In genomic region chr1:24393892-24394291, GRCh38 we compare ENCODE assay signal across 11 cellular contexts. TPM values are rescaled to one million over a fixed set of nuclear protein-coding genes. Genes with fewer than 3 reads are reported as not detected.
DNase-seq lines count a peak whose midpoint lies in the region; ATAC-seq and TF ChIP-seq lines count a peak whose summit lies in the region.
"Had no signal": no experiment of that assay in that cellular context is flagged by ENCODE, and none has a peak within 500 bp of the region (broad histone marks: within the 10 kb centered on the region; RNA-seq: fewer than 3 reads in every experiment).

No MANE protein-coding gene starts in this region.

- H3K27me3 Mint-ChIP-seq in nephron progenitor cell (ENCODE audit: low read depth, poor library complexity), result no peaks in the 10 kb centered on the region
- H3K27me3 Mint-ChIP-seq: effector memory CD8-positive, alpha-beta T cell had no signal

- H3K4me3 Mint-ChIP-seq in nephron progenitor cell, result no peak overlapping the region
- H3K4me3 Mint-ChIP-seq: effector memory CD8-positive, alpha-beta T cell had no signal

- ATAC-seq in GM18909 (IDR thresholded peaks at IDR 0.05; ENCODE audit: poor library complexity, unreplicated experiment), result no peak
- ATAC-seq: effector memory CD8-positive, alpha-beta T cell had no signal

- no peak overlapping the region for H3K27ac Mint-ChIP-seq in nephron progenitor cell

- H3K27me3 ChIP-seq in esophagus muscularis mucosa (no peaks in the 10 kb centered on the region), stomach (no peaks in the 10 kb centered on the region)

- POLR2A ChIA-PET in RWPE1 (lab: Yijun Ruan, JAX; ENCODE audit: low non-redundant PET), result interaction anchor here (0.6 to 0.9 kb wide), 2 partner anchors 22 to 107 kb away, joined by 3 read pairs; partner anchors contain the start of gene NIPAL3

- TF ChIP-seq CTCF in RWPE1 (conservative IDR thresholded peaks at IDR 0.05; ENCODE audit: low read depth) (no peak), esophagus muscularis mucosa (IDR thresholded peaks at IDR 0.05) (no peak), stomach (IDR thresholded peaks at IDR 0.05) (no peak), nephron progenitor cell (IDR thresholded peaks at IDR 0.05) (no peak)

- DNase-seq in DMS53 (lab: John Stamatoyannopoulos, UW) (peak; percentile 31), DMS53 treated with DMSO at 0.1 percent for 48 hours (lab: John Stamatoyannopoulos, UW; ENCODE audit: unreplicated experiment) (no peak), RWPE1 (ENCODE audit: low spot score) (peak; percentile 85), esophagus muscularis mucosa (ENCODE audit: extremely low spot score) (peak; percentile 57), stomach (no peak), nephron progenitor cell (no peak), NCI-H1048 (lab: John Stamatoyannopoulos, UW) (no peak)
- DNase-seq: effector memory CD8-positive, alpha-beta T cell; NCI-H1105 treated with DMSO at 0.1 percent for 48 hours had no signal

- H3K9me3 Mint-ChIP-seq in nephron progenitor cell, result no peaks in the 10 kb centered on the region
- H3K9me3 Mint-ChIP-seq: effector memory CD8-positive, alpha-beta T cell had no signal

- H3K36me3 ChIP-seq in esophagus muscularis mucosa (peaks cover 0 to 9% (median 0%) of the 10 kb centered on the region in 4 donors), stomach (no peaks in the 10 kb centered on the region)

- H3K36me3 Mint-ChIP-seq in nephron progenitor cell (ENCODE audit: low read depth), result no peaks in the 10 kb centered on the region

- H3K4me1 Mint-ChIP-seq in nephron progenitor cell, result peaks cover 17% of the 10 kb centered on the region

- 73% methylated on average over 6 of the region's 6 CpGs for WGBS in esophagus muscularis mucosa
- WGBS in stomach, 5 donors, result 73 to 87% (median 80%) methylated on average over 6 of the region's 6 CpGs

- intact Hi-C loops in esophagus muscularis mucosa (cut with DNase I), result no loop called here
- intact Hi-C loops in stomach (cut with DNase I; ENCODE audit: low total_unique reads), result no loop called here

- H3K4me1 ChIP-seq in esophagus muscularis mucosa, result peaks cover 0 to 17% (median 15%) of the 10 kb centered on the region in 4 donors
- H3K4me1 ChIP-seq in stomach, result peaks cover 0 to 32% (median 21%) of the 10 kb centered on the region in 4 donors

- CTCF ChIA-PET in RWPE1 (lab: Yijun Ruan, JAX), result interaction anchor here (0.6 to 4.7 kb wide), 5 partner anchors 190 to 436 kb away, joined by 3 to 150 read pairs (median 4); partner anchors contain the start of gene IFNLR1

- TF ChIP-seq POLR2A in esophagus muscularis mucosa (IDR thresholded peaks at IDR 0.05; ENCODE audit: low read depth) (no peak), stomach (IDR thresholded peaks at IDR 0.05) (no peak)

- peak overlapping the region; percentile 80 for H3K27ac ChIP-seq in RWPE1
- no peak overlapping the region for H3K27ac ChIP-seq in esophagus muscularis mucosa (replicated peaks in 1 of 4)
- peak overlapping the region in 3 of 5 donors; percentile 52 to 84 (median 83) for H3K27ac ChIP-seq in stomach
- H3K27ac ChIP-seq: 22Rv1 had no signal

- H3K9me3 ChIP-seq in esophagus muscularis mucosa (no peaks in the 10 kb centered on the region), stomach (no peaks in the 10 kb centered on the region)

- TF ChIP-seq EP300 in esophagus muscularis mucosa (IDR thresholded peaks at IDR 0.05) (no peak), stomach (IDR thresholded peaks at IDR 0.05) (no peak)

- H3K4me3 ChIP-seq in esophagus muscularis mucosa, result no peak overlapping the region
- H3K4me3 ChIP-seq in stomach, result no peak overlapping the region

RNA-seq across cellular contexts. Expression of gene STPG1, which starts 19.7 kb away (rescaled TPM):
- 1 to 10 TPM; 2.2 to 5.6 (median 4.1) TPM for total RNA-seq in esophagus muscularis mucosa
- total RNA-seq in stomach, result 10 to 100 TPM in 1 of 5 donors, 1 to 10 TPM in 2, under 1 TPM in 1, not detected in 1; 0.45 to 51.0 (median 6.6) TPM
- 1 to 10 TPM; 3.2 to 5.2 (median 3.7) TPM for polyA plus RNA-seq in stomach

RNA-seq across cellular contexts. Expression of gene NIPAL3, which starts 21.7 kb away (rescaled TPM):
- total RNA-seq in esophagus muscularis mucosa (10 to 100 TPM; 18.3 to 31.1 (median 26.6) TPM), stomach (100 to 1,000 TPM in 1 of 5 donors, 10 to 100 TPM in 3, 1 to 10 TPM in 1; 3.5 to 122 (median 33.0) TPM)
- 1 to 10 TPM; 3.2 to 7.5 (median 7.1) TPM for polyA plus RNA-seq in stomach

Comparison
In these comparisons a context has a peak if more than half of its experiments do, and no peak if none do; other contexts are left out.
1. DNase-seq: peak in DMS53 (single experiment), RWPE1 (single experiment) and esophagus muscularis mucosa (single experiment); none in DMS53 treated with DMSO at 0.1 percent for 48 hours (single experiment), stomach (single experiment), nephron progenitor cell (single experiment) and NCI-H1048 (single experiment).
2. H3K27ac ChIP-seq: peak in RWPE1 (single experiment) and stomach (3 of 5); none in esophagus muscularis mucosa (0 of 4).